ENCODE assay signal across 14 cellular contexts in genomic region chr2:54040685-54041084, GRCh38.
"Had no signal": no experiment of that assay in that cellular context is flagged by ENCODE, and none has a peak within 500 bp of the region (broad histone marks: within the 10 kb centered on the region; RNA-seq: fewer than 3 reads in every experiment).

No MANE protein-coding gene starts in this region.

- H3K36me3 ChIP-seq: cardiac muscle cell had no signal

- H3K4me3 ChIP-seq: cardiac muscle cell had no signal

- H3K27ac ChIP-seq: cardiac muscle cell had no signal

- DNase-seq: aorta, MM.1S, NCI-H1048, NCI-H1417, NCI-H2029, NCI-H2107, NCI-H2171 treated with DMSO at 0.1 percent for 48 hours, NCI-H226, NCI-H526, SHP77 treated with DMSO at 0.1 percent for 48 hours, T-helper 17 cell, T-helper 9 cell had no signal

- H3K27me3 ChIP-seq: cardiac muscle cell had no signal

- ATAC-seq: T-helper 17 cell, WTC11 had no signal
